ENCODE assay signal across 3 cellular contexts in genomic region chr11:9139628-9140357, GRCh38.
TF ChIP-seq lines count a peak whose summit lies in the region.

No MANE protein-coding gene starts in this region.

TF ChIP-seq in SK-N-SH, 30 proteins besides CTCF, POLR2A, EP300 and RAD21:
- TF ChIP-seq YY1 (IDR thresholded peaks at IDR 0.05; ENCODE audit: low read depth) = no peak
- no peak for TF ChIP-seq PBX3 (IDR thresholded peaks at IDR 0.05)
- no peak for TF ChIP-seq RFX5 (IDR thresholded peaks at IDR 0.05; ENCODE audit: low read length)
- no peak for TF ChIP-seq TAF1 (IDR thresholded peaks at IDR 0.05; ENCODE audit: borderline replicate concordance, low read depth, low read length)
- TF ChIP-seq TCF12 (IDR thresholded peaks at IDR 0.05) = no peak
- no peak for TF ChIP-seq MAX (IDR thresholded peaks at IDR 0.05; ENCODE audit: low read depth)
- no peak for TF ChIP-seq RXRA (IDR thresholded peaks at IDR 0.05; ENCODE audit: borderline replicate concordance, low read depth)
- no peak for TF ChIP-seq ZBTB33 (IDR thresholded peaks at IDR 0.05; ENCODE audit: borderline replicate concordance, low read depth)
- TF ChIP-seq ELF1 (IDR thresholded peaks at IDR 0.05) = no peak
- TF ChIP-seq FOSL2 (IDR thresholded peaks at IDR 0.05; ENCODE audit: borderline replicate concordance, low read depth) = no peak
- no peak for TF ChIP-seq SMC3 (IDR thresholded peaks at IDR 0.05; ENCODE audit: low read depth, low read length)
- TF ChIP-seq, protein P1, sequence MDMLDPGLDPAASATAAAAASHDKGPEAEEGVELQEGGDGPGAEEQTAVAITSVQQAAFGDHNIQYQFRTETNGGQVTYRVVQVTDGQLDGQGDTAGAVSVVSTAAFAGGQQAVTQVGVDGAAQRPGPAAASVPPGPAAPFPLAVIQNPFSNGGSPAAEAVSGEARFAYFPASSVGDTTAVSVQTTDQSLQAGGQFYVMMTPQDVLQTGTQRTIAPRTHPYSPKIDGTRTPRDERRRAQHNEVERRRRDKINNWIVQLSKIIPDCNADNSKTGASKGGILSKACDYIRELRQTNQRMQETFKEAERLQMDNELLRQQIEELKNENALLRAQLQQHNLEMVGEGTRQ (IDR thresholded peaks at IDR 0.05; ENCODE audit: borderline replicate concordance, low read depth, low read length) = no peak
- no peak for TF ChIP-seq RCOR1 (IDR thresholded peaks at IDR 0.05; ENCODE audit: low read length)
- TF ChIP-seq CHD2 (IDR thresholded peaks at IDR 0.05; ENCODE audit: low read length, partially characterized antibody) = no peak
TF ChIP-seq in SK-N-SH: peak in this region for 0.

TF ChIP-seq in SK-N-SH treated with all-trans-retinoic acid at 6 μM for 48 hours, 23 proteins besides CTCF, POLR2A, EP300 and RAD21:
- TF ChIP-seq ARNTL (CRISPR knock-in tag; IDR thresholded peaks at IDR 0.05; ENCODE audit: borderline replicate concordance, low read depth) (no peak), BACH2 (CRISPR knock-in tag; IDR thresholded peaks at IDR 0.05; ENCODE audit: borderline replicate concordance) (no peak), ZFP30 (CRISPR knock-in tag; IDR thresholded peaks at IDR 0.05) (no peak), ISL1 (CRISPR knock-in tag; IDR thresholded peaks at IDR 0.05) (no peak), SNAI2 (CRISPR knock-in tag; IDR thresholded peaks at IDR 0.05) (no peak), ZC3H10 (CRISPR knock-in tag; IDR thresholded peaks at IDR 0.05) (no peak), TOX (CRISPR knock-in tag; IDR thresholded peaks at IDR 0.05; ENCODE audit: borderline replicate concordance) (no peak), CREB5 (CRISPR knock-in tag; IDR thresholded peaks at IDR 0.05; ENCODE audit: low read depth) (no peak), PPARA (CRISPR knock-in tag; IDR thresholded peaks at IDR 0.05; ENCODE audit: borderline replicate concordance) (no peak), GLIS3 (CRISPR knock-in tag; IDR thresholded peaks at IDR 0.05) (no peak), OSR1 (CRISPR knock-in tag; IDR thresholded peaks at IDR 0.05) (no peak), RARB (CRISPR knock-in tag; IDR thresholded peaks at IDR 0.05) (no peak), ZNF565 (CRISPR knock-in tag; conservative IDR thresholded peaks at IDR 0.05; ENCODE audit: low read depth) (no peak), CSDC2 (CRISPR knock-in tag; IDR thresholded peaks at IDR 0.05) (no peak), ZFP3 (CRISPR knock-in tag; IDR thresholded peaks at IDR 0.05) (no peak), POU6F1 (CRISPR knock-in tag; IDR thresholded peaks at IDR 0.05; ENCODE audit: borderline replicate concordance, low read depth) (no peak), ZNF70 (CRISPR knock-in tag; IDR thresholded peaks at IDR 0.05) (no peak), ZNF8 (CRISPR knock-in tag; IDR thresholded peaks at IDR 0.05) (no peak)
- TF ChIP-seq, protein P2, sequence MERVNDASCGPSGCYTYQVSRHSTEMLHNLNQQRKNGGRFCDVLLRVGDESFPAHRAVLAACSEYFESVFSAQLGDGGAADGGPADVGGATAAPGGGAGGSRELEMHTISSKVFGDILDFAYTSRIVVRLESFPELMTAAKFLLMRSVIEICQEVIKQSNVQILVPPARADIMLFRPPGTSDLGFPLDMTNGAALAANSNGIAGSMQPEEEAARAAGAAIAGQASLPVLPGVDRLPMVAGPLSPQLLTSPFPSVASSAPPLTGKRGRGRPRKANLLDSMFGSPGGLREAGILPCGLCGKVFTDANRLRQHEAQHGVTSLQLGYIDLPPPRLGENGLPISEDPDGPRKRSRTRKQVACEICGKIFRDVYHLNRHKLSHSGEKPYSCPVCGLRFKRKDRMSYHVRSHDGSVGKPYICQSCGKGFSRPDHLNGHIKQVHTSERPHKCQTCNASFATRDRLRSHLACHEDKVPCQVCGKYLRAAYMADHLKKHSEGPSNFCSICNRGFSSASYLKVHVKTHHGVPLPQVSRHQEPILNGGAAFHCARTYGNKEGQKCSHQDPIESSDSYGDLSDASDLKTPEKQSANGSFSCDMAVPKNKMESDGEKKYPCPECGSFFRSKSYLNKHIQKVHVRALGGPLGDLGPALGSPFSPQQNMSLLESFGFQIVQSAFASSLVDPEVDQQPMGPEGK (CRISPR knock-in tag; IDR thresholded peaks at IDR 0.05; ENCODE audit: borderline replicate concordance) = no peak
- TF ChIP-seq, protein P3, sequence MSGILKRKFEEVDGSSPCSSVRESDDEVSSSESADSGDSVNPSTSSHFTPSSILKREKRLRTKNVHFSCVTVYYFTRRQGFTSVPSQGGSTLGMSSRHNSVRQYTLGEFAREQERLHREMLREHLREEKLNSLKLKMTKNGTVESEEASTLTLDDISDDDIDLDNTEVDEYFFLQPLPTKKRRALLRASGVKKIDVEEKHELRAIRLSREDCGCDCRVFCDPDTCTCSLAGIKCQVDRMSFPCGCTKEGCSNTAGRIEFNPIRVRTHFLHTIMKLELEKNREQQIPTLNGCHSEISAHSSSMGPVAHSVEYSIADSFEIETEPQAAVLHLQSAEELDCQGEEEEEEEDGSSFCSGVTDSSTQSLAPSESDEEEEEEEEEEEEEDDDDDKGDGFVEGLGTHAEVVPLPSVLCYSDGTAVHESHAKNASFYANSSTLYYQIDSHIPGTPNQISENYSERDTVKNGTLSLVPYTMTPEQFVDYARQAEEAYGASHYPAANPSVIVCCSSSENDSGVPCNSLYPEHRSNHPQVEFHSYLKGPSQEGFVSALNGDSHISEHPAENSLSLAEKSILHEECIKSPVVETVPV (CRISPR knock-in tag; IDR thresholded peaks at IDR 0.05) = no peak

TF ChIP-seq in endothelial cell of umbilical vein, 7 proteins besides CTCF, POLR2A, EP300 and RAD21:
- no peak for TF ChIP-seq EZH2 (IDR thresholded peaks at IDR 0.05; ENCODE audit: borderline replicate concordance, low read depth, low read length, severe bottlenecking)
- TF ChIP-seq FOS (IDR thresholded peaks at IDR 0.05; ENCODE audit: borderline replicate concordance, insufficient read depth, low read length) = no peak
- TF ChIP-seq MYC (IDR thresholded peaks at IDR 0.05; ENCODE audit: low read depth, low read length) = no peak
- no peak for TF ChIP-seq MAX (IDR thresholded peaks at IDR 0.05; ENCODE audit: insufficient read depth, insufficient read length)
- TF ChIP-seq JUN (IDR thresholded peaks at IDR 0.05; ENCODE audit: borderline replicate concordance, insufficient read depth, insufficient read length, low read depth) = no peak
- TF ChIP-seq GATA2 (IDR thresholded peaks at IDR 0.05; ENCODE audit: insufficient read depth, insufficient read length, low read depth, low read length) = no peak
- no peak for TF ChIP-seq POLR2AphosphoS5 (IDR thresholded peaks at IDR 0.05; ENCODE audit: insufficient read depth, low read depth, low read length)
